In genomic region chr10:69389827-69390490, GRCh38 we compare ENCODE assay signal across 8 cellular contexts. TPM values are rescaled to one million over a fixed set of nuclear protein-coding genes. Genes with fewer than 3 reads are reported as not detected.
DNase-seq lines count a peak whose midpoint lies in the region; ATAC-seq and TF ChIP-seq lines count a peak whose summit lies in the region.

No MANE protein-coding gene starts in this region.

- ATAC-seq in activated naive CD4-positive, alpha-beta T cell treated with anti-CD3 and anti-CD28 coated beads, Interleukin-2, amount 50 U/mL, for 72 hours: no peak

- CTCF ChIA-PET in activated naive CD4-positive, alpha-beta T cell treated with anti-CD3 and anti-CD28 coated beads for 36 hours (lab: Charles Lee): interaction anchor here (0.6 to 2.9 kb wide), 8 partner anchors 18 to 156 kb away, joined by 3 to 17 read pairs (median 6); no protein-coding TSS in a partner anchor

- in situ Hi-C loops in SK-MEL-5 (cut with HindIII; ENCODE audit: low pct_unique_long_range_greater_than_20kb, low sequenced_read_pairs): no loop called here

- H3K27me3 ChIP-seq in SJCRH30: no peaks in the 10 kb centered on the region

- no peak overlapping the region for H3K27ac ChIP-seq in SJCRH30

- H3K4me1 ChIP-seq in SJCRH30: no peaks in the 10 kb centered on the region

- no peak for TF ChIP-seq CTCF in nephron progenitor cell (IDR thresholded peaks at IDR 0.05)

- no peaks in the 10 kb centered on the region for H3K9me3 ChIP-seq in SJCRH30 (replicated peaks)

- no peaks in the 10 kb centered on the region for H3K27me3 Mint-ChIP-seq in activated naive CD4-positive, alpha-beta T cell treated with anti-CD3 and anti-CD28 coated beads for 36 hours (ENCODE audit: low read depth)
- no peaks in the 10 kb centered on the region for H3K27me3 Mint-ChIP-seq in nephron progenitor cell (ENCODE audit: low read depth, poor library complexity)

- no peaks in the 10 kb centered on the region for H3K9me3 Mint-ChIP-seq in activated naive CD4-positive, alpha-beta T cell treated with anti-CD3 and anti-CD28 coated beads for 36 hours
- no peaks in the 10 kb centered on the region for H3K9me3 Mint-ChIP-seq in activated naive CD4-positive, alpha-beta T cell treated with anti-CD3 and anti-CD28 coated beads, Interleukin-2, amount 50 U/mL, for 72 hours
- no peaks in the 10 kb centered on the region for H3K9me3 Mint-ChIP-seq in nephron progenitor cell

- H3K36me3 Mint-ChIP-seq in activated naive CD4-positive, alpha-beta T cell treated with anti-CD3 and anti-CD28 coated beads for 36 hours (ENCODE audit: low read depth): peaks cover 35% of the 10 kb centered on the region
- H3K36me3 Mint-ChIP-seq in activated naive CD4-positive, alpha-beta T cell treated with anti-CD3 and anti-CD28 coated beads, Interleukin-2, amount 50 U/mL, for 72 hours: peaks cover 10 to 20% of the 10 kb centered on the region in 2 donors
- peaks cover 42% of the 10 kb centered on the region for H3K36me3 Mint-ChIP-seq in nephron progenitor cell (ENCODE audit: low read depth)

- peak overlapping the region; percentile 90 for H3K27ac Mint-ChIP-seq in activated naive CD4-positive, alpha-beta T cell treated with anti-CD3 and anti-CD28 coated beads for 36 hours
- peak overlapping the region in 1 of 2 donors; percentile 10 for H3K27ac Mint-ChIP-seq in activated naive CD4-positive, alpha-beta T cell treated with anti-CD3 and anti-CD28 coated beads, Interleukin-2, amount 50 U/mL, for 72 hours
- no peak overlapping the region for H3K27ac Mint-ChIP-seq in nephron progenitor cell

- DNase-seq in activated naive CD4-positive, alpha-beta T cell treated with anti-CD3 and anti-CD28 coated beads for 36 hours: peak; percentile 45
- no peak for DNase-seq in activated naive CD4-positive, alpha-beta T cell treated with anti-CD3 and anti-CD28 coated beads, Interleukin-2, amount 50 U/mL, for 72 hours (ENCODE audit: low spot score in 2 of 2)
- DNase-seq in SK-MEL-5 (ENCODE audit: low read depth, low spot score) (peak; percentile 14), fibroblast of peridontal ligament (ENCODE audit: extremely low read depth) (peak; percentile 55), stromal cell of bone marrow (ENCODE audit: low read depth) (peak; percentile 54), nephron progenitor cell (no peak), SJCRH30 (no peak), middle frontal gyrus (ENCODE audit: extremely low spot score, low spot score) (no peak)

- H3K36me3 ChIP-seq in SJCRH30: no peaks in the 10 kb centered on the region

- peaks cover 23% of the 10 kb centered on the region for H3K4me1 Mint-ChIP-seq in activated naive CD4-positive, alpha-beta T cell treated with anti-CD3 and anti-CD28 coated beads for 36 hours (ENCODE audit: low read depth)
- H3K4me1 Mint-ChIP-seq in nephron progenitor cell: peaks cover 14% of the 10 kb centered on the region

- no peak overlapping the region for H3K4me3 Mint-ChIP-seq in activated naive CD4-positive, alpha-beta T cell treated with anti-CD3 and anti-CD28 coated beads for 36 hours
- no peak overlapping the region for H3K4me3 Mint-ChIP-seq in nephron progenitor cell

- H3K4me3 ChIP-seq in SJCRH30: no peak overlapping the region

- intact Hi-C loops in activated naive CD4-positive, alpha-beta T cell treated with anti-CD3 and anti-CD28 coated beads for 36 hours (cut with micrococcal nuclease): loop anchor here (5.0 kb wide), 3 partner anchors 73 to 433 kb away; partner anchors contain the start of gene DDX21

RNA-seq across cellular contexts. Expression of gene TACR2, which starts 26.8 kb away (rescaled TPM):
- total RNA-seq in activated naive CD4-positive, alpha-beta T cell treated with anti-CD3 and anti-CD28 coated beads for 36 hours: not detected
- under 1 TPM in 1 of 2 donors, not detected in 1; 0.16 TPM for total RNA-seq in activated naive CD4-positive, alpha-beta T cell treated with anti-CD3 and anti-CD28 coated beads, Interleukin-2, amount 50 U/mL, for 72 hours
- 0.27 and 0.32 TPM in 2 replicates for total RNA-seq in SK-MEL-5 (2014; rRNA removed; shearing (Covaris generic))
- polyA plus RNA-seq in SK-MEL-5 (2015; cell fraction: cytosol; rRNA removed): 0.24 and 0.57 TPM in 2 replicates
- not detected in 2 replicates for polyA plus RNA-seq in SK-MEL-5 (2015; cell fraction: nucleus; rRNA removed)
- total RNA-seq in SJCRH30 (2014; rRNA removed; shearing (Covaris generic)): 0.04 TPM in 1 of 2 replicates, not detected in the other

Comparison
In these comparisons a context has a peak if more than half of its experiments do, and no peak if none do; other contexts are left out.
1. DNase-seq: peak in activated naive CD4-positive, alpha-beta T cell treated with anti-CD3 and anti-CD28 coated beads for 36 hours (single experiment), SK-MEL-5 (single experiment), fibroblast of peridontal ligament (single experiment) and stromal cell of bone marrow (single experiment); none in activated naive CD4-positive, alpha-beta T cell treated with anti-CD3 and anti-CD28 coated beads, Interleukin-2, amount 50 U/mL, for 72 hours (0 of 2), nephron progenitor cell (single experiment), SJCRH30 (0 of 2) and middle frontal gyrus (single experiment).